ENCODE assay signal across 8 cellular contexts in genomic region chr11:35077709-35078695, GRCh38.
A peak's percentile ranks its signal among the peaks of the same experiment; 100 is the strongest.
DNase-seq lines count a peak whose midpoint lies in the region; ATAC-seq lines count a peak whose summit lies in the region.

No MANE protein-coding gene starts in this region.

- no peak overlapping the region for H3K4me3 ChIP-seq in thymus (ENCODE audit: low read length)

- no peaks in the 10 kb centered on the region for H3K9me3 ChIP-seq in thymus (ENCODE audit: control insufficient read depth)

- peak overlapping the region; percentile 82 for H3K27ac ChIP-seq in thymus (ENCODE audit: low read depth)

- H3K4me1 ChIP-seq in thymus (ENCODE audit: control insufficient read depth, insufficient read depth, low read length): peaks cover 21% of the 10 kb centered on the region

- no peaks in the 10 kb centered on the region for H3K27me3 ChIP-seq in thymus (ENCODE audit: control insufficient read depth, insufficient read depth)

- WGBS in thymus: 22% methylated on average over 6 of the region's 6 CpGs

- peak; percentile 52 for DNase-seq in activated naive CD4-positive, alpha-beta T cell treated with Interleukin-2 at 50 U/mL for 16 hours
- DNase-seq in activated naive CD4-positive, alpha-beta T cell treated with anti-CD3 and anti-CD28 coated beads, Interleukin-2, amount 50 U/mL, for 16 hours: no peak
- peak; percentile 58 for DNase-seq in SKM-1 treated with dmso at 0.1 percent for 144 hours (lab: John Stamatoyannopoulos, UW; ENCODE audit: unreplicated experiment)
- DNase-seq in central memory CD4-positive, alpha-beta T cell: peak; percentile 84
- no peak for DNase-seq in epidermal melanocyte (ENCODE audit: insufficient read length, low spot score)
- DNase-seq in GM03348 (ENCODE audit: low spot score): no peak

- ATAC-seq in HG03097 (IDR thresholded peaks at IDR 0.05; ENCODE audit: low FRiP score, unreplicated experiment): peak; percentile 54

- no peaks in the 10 kb centered on the region for H3K36me3 ChIP-seq in thymus (ENCODE audit: control insufficient read depth, insufficient read depth)

Comparison
In these comparisons a context has a peak if more than half of its experiments do, and no peak if none do; other contexts are left out.
1. DNase-seq: peak in activated naive CD4-positive, alpha-beta T cell treated with Interleukin-2 at 50 U/mL for 16 hours (single experiment), SKM-1 treated with dmso at 0.1 percent for 144 hours (single experiment) and central memory CD4-positive, alpha-beta T cell (single experiment); none in activated naive CD4-positive, alpha-beta T cell treated with anti-CD3 and anti-CD28 coated beads, Interleukin-2, amount 50 U/mL, for 16 hours (single experiment), epidermal melanocyte (single experiment) and GM03348 (single experiment).